ENCODE assay signal across 1 cellular context in the genomic region with DNA sequence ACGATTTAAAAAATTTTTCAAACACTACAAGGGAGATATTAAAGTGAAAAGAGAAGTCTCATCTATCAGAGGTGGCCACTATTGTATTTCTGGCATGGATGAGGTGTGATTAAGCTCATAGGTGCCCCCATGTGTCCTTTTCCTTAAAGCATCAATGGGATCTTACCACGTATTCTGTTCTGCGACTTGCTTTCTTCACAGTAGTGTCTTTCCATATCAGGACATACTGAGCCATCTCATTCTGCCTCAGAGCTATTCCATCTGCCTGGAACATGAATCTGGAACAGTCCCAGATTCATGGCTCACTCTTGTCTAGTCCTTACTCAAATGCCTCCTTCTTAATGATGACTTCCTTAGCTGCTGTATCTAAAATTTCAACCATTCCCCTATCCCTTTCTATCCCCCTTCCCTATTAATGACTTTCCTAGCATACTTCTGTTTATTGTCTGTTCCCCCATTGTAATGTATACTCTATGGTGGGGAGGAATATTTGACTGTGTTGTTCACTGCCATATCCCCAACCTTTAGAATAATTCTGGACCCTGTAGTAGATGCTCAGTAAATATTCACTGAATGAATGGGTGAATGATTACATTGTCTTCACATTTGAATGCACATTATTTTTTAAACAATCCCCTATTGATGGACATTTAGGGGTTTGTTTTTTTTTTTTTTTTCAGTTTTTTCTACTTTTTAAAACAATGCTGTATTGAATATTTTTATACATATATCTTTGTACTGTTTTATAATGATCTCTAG.
TF ChIP-seq lines count a peak whose summit lies in the region.

No MANE protein-coding gene starts in this region.

TF ChIP-seq in HCT116, 20 proteins besides CTCF, POLR2A, EP300 and RAD21:
- no peak for TF ChIP-seq CEBPB (IDR thresholded peaks at IDR 0.05; ENCODE audit: low read depth)
- no peak for TF ChIP-seq EZH2phosphoT487 (IDR thresholded peaks at IDR 0.05; ENCODE audit: borderline replicate concordance)
- TF ChIP-seq YY1 (IDR thresholded peaks at IDR 0.05; ENCODE audit: extremely low read depth, insufficient replicate concordance, low read depth, low read length): no peak
TF ChIP-seq in HCT116: peak in this region for 0.
